In the genomic region with DNA sequence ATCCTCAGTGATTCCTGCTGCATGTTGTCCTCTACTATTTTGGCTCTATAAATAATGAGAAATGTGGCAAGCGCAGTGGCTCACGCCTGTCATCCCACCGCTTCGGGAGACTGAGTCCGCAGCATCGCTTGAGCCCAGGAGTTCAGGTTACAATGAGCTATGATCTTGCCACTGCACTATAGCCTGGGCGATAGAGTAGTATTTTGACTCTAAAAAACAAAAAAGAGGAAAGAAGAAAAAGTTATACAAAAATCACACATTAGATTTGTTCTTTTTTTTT, we compare ENCODE assay signal across 1 cellular context.
TF ChIP-seq lines count a peak whose summit lies in the region.

No MANE protein-coding gene starts in this region.

TF ChIP-seq in HepG2, 621 proteins besides CTCF, POLR2A, EP300 and RAD21:
- no peak for TF ChIP-seq CBX1 (IDR thresholded peaks at IDR 0.05; ENCODE audit: low read depth)
- no peak for TF ChIP-seq SP4 (CRISPR knock-in tag; IDR thresholded peaks at IDR 0.05)
- TF ChIP-seq FOXM1 (CRISPR knock-in tag; IDR thresholded peaks at IDR 0.05), result no peak
- TF ChIP-seq ZBTB8A (CRISPR knock-in tag; IDR thresholded peaks at IDR 0.05; ENCODE audit: borderline replicate concordance, low read depth), result no peak
- TF ChIP-seq, protein P1, sequence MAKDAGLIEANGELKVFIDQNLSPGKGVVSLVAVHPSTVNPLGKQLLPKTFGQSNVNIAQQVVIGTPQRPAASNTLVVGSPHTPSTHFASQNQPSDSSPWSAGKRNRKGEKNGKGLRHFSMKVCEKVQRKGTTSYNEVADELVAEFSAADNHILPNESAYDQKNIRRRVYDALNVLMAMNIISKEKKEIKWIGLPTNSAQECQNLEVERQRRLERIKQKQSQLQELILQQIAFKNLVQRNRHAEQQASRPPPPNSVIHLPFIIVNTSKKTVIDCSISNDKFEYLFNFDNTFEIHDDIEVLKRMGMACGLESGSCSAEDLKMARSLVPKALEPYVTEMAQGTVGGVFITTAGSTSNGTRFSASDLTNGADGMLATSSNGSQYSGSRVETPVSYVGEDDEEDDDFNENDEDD (CRISPR knock-in tag; IDR thresholded peaks at IDR 0.05; ENCODE audit: borderline replicate concordance), result no peak
- no peak for TF ChIP-seq ZNF230 (CRISPR knock-in tag; IDR thresholded peaks at IDR 0.05)
- TF ChIP-seq, protein P2, sequence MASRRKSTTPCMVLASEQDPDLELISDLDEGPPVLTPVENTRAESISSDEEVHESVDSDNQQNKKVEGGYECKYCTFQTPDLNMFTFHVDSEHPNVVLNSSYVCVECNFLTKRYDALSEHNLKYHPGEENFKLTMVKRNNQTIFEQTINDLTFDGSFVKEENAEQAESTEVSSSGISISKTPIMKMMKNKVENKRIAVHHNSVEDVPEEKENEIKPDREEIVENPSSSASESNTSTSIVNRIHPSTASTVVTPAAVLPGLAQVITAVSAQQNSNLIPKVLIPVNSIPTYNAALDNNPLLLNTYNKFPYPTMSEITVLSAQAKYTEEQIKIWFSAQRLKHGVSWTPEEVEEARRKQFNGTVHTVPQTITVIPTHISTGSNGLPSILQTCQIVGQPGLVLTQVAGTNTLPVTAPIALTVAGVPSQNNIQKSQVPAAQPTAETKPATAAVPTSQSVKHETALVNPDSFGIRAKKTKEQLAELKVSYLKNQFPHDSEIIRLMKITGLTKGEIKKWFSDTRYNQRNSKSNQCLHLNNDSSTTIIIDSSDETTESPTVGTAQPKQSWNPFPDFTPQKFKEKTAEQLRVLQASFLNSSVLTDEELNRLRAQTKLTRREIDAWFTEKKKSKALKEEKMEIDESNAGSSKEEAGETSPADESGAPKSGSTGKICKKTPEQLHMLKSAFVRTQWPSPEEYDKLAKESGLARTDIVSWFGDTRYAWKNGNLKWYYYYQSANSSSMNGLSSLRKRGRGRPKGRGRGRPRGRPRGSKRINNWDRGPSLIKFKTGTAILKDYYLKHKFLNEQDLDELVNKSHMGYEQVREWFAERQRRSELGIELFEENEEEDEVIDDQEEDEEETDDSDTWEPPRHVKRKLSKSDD (CRISPR knock-in tag; IDR thresholded peaks at IDR 0.05; ENCODE audit: low read depth), result no peak
- no peak for TF ChIP-seq BORCS8-MEF2B (CRISPR knock-in tag; IDR thresholded peaks at IDR 0.05)
- TF ChIP-seq ZFP36L1 (CRISPR knock-in tag; IDR thresholded peaks at IDR 0.05), result no peak
- no peak for TF ChIP-seq PAWR (CRISPR knock-in tag; IDR thresholded peaks at IDR 0.05; ENCODE audit: borderline replicate concordance)
- TF ChIP-seq, protein P3, sequence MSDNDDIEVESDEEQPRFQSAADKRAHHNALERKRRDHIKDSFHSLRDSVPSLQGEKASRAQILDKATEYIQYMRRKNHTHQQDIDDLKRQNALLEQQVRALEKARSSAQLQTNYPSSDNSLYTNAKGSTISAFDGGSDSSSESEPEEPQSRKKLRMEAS (IDR thresholded peaks at IDR 0.05), result no peak
- TF ChIP-seq PAX8 (CRISPR knock-in tag; IDR thresholded peaks at IDR 0.05; ENCODE audit: borderline replicate concordance), result no peak
- no peak for TF ChIP-seq MLLT10 (CRISPR knock-in tag; IDR thresholded peaks at IDR 0.05)
- TF ChIP-seq, protein P4, sequence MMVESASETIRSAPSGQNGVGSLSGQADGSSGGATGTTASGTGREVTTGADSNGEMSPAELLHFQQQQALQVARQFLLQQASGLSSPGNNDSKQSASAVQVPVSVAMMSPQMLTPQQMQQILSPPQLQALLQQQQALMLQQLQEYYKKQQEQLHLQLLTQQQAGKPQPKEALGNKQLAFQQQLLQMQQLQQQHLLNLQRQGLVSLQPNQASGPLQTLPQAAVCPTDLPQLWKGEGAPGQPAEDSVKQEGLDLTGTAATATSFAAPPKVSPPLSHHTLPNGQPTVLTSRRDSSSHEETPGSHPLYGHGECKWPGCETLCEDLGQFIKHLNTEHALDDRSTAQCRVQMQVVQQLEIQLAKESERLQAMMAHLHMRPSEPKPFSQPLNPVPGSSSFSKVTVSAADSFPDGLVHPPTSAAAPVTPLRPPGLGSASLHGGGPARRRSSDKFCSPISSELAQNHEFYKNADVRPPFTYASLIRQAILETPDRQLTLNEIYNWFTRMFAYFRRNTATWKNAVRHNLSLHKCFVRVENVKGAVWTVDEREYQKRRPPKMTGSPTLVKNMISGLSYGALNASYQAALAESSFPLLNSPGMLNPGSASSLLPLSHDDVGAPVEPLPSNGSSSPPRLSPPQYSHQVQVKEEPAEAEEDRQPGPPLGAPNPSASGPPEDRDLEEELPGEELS (CRISPR knock-in tag; IDR thresholded peaks at IDR 0.05), result no peak
